Comparison of ENCODE assay signal across 25 cellular contexts in genomic region chr6:128648022-128648598, GRCh38.
"Had no signal": no experiment of that assay in that cellular context is flagged by ENCODE, and none has a peak within 500 bp of the region (broad histone marks: within the 10 kb centered on the region; RNA-seq: fewer than 3 reads in every experiment).

No MANE protein-coding gene starts in this region.

- H3K36me3 Mint-ChIP-seq: mesothelial cell of epicardium; naive thymus-derived CD8-positive, alpha-beta T cell; neural progenitor cell; stimulated activated naive B cell treated with anti-CD40 and anti-IgM and Interleukin-4, amounts not matched to agents 10 μg/mL and 1 μg/mL and 100 μg/mL, for 72 hours had no signal

- H3K27me3 ChIP-seq: breast epithelium, neural progenitor cell, sigmoid colon, testis, uterus had no signal

- ATAC-seq: activated T-cell treated with anti-CD3 and anti-CD28 coated beads, Interleukin-2, amount 50 U/mL, for 72 hours; left lobe of liver; naive thymus-derived CD8-positive, alpha-beta T cell; stimulated activated naive B cell treated with anti-CD40 and anti-IgM and Interleukin-4, amounts not matched to agents 10 μg/mL and 1 μg/mL and 100 μg/mL, for 72 hours; T-helper 17 cell had no signal

- H3K4me3 ChIP-seq: breast epithelium, coronary artery, neural progenitor cell, sigmoid colon, smooth muscle cell, testis, uterus had no signal

- H3K9ac ChIP-seq: neural progenitor cell had no signal

- DNase-seq: activated CD4-positive, alpha-beta memory T cell treated with anti-CD3 and anti-CD28 coated beads, Interleukin-2, amount 10 ng/mL, durations not matched to agents 7 days and 5 days; activated CD4-positive, alpha-beta T cell treated with anti-CD3 and anti-CD28 coated beads, Interleukin-2, amount 10 ng/mL, durations not matched to agents 24 days and 14 days; activated effector memory CD4-positive, alpha-beta T cell treated with anti-CD3 and anti-CD28 coated beads, Interleukin-2, amount 50 U/mL, for 16 hours; activated naive CD4-positive, alpha-beta T cell treated with anti-CD3 and anti-CD28 coated beads, Interleukin-2, amount 50 U/mL, for 16 hours; activated T-cell treated with anti-CD3 and anti-CD28 coated beads, Interleukin-2, amount 50 U/mL, for 72 hours; cerebellar nuclear complex; endodermal cell; kidney; mammary epithelial cell; naive thymus-derived CD8-positive, alpha-beta T cell; posterior cingulate gyrus; sigmoid colon; stimulated activated CD4-positive, alpha-beta T cell treated with anti-CD3 and anti-CD28 coated beads, Interleukin-15, amount 100 ng/mL, for 24 hours; stimulated activated naive B cell treated with anti-CD40 and anti-IgM and Interleukin-4, amounts not matched to agents 10 μg/mL and 1 μg/mL and 100 μg/mL, for 72 hours; T-helper 17 cell; testis; trophoblast cell; uterus had no signal

- H3K27ac ChIP-seq: breast epithelium, coronary artery, epithelial cell of prostate, neural progenitor cell, sigmoid colon, testis, uterus had no signal

- H3K9me3 ChIP-seq: breast epithelium, sigmoid colon, testis, uterus had no signal

- H3K4me2 ChIP-seq: neural progenitor cell, smooth muscle cell had no signal

- H3K9me3 Mint-ChIP-seq: endodermal cell, mesothelial cell of epicardium, neural progenitor cell had no signal

- H3K4me1 Mint-ChIP-seq: activated CD4-positive, alpha-beta memory T cell treated with anti-CD3 and anti-CD28 coated beads, Interleukin-2, amount 10 ng/mL, durations not matched to agents 7 days and 5 days; activated CD4-positive, alpha-beta T cell treated with anti-CD3 and anti-CD28 coated beads, Interleukin-2, amount 10 ng/mL, durations not matched to agents 24 days and 14 days; mesothelial cell of epicardium; naive thymus-derived CD8-positive, alpha-beta T cell; stimulated activated naive B cell treated with anti-CD40 and anti-IgM and Interleukin-4, amounts not matched to agents 10 μg/mL and 1 μg/mL and 100 μg/mL, for 72 hours had no signal

- H3K36me3 ChIP-seq: breast epithelium, neural progenitor cell, sigmoid colon, uterus had no signal

- H3K4me1 ChIP-seq: breast epithelium, neural progenitor cell, sigmoid colon, testis, uterus had no signal

- H3K4me3 Mint-ChIP-seq: activated CD4-positive, alpha-beta memory T cell treated with anti-CD3 and anti-CD28 coated beads, Interleukin-2, amount 10 ng/mL, durations not matched to agents 7 days and 5 days; activated CD4-positive, alpha-beta T cell treated with anti-CD3 and anti-CD28 coated beads, Interleukin-2, amount 10 ng/mL, durations not matched to agents 24 days and 14 days; activated T-cell treated with anti-CD3 and anti-CD28 coated beads, Interleukin-2, amount 50 U/mL, for 72 hours; endodermal cell; mesothelial cell of epicardium; naive thymus-derived CD8-positive, alpha-beta T cell; neural progenitor cell; stimulated activated naive B cell treated with anti-CD40 and anti-IgM and Interleukin-4, amounts not matched to agents 10 μg/mL and 1 μg/mL and 100 μg/mL, for 72 hours; T-helper 17 cell had no signal

- H2AFZ ChIP-seq: neural progenitor cell had no signal

- H3K27ac Mint-ChIP-seq: activated CD4-positive, alpha-beta memory T cell treated with anti-CD3 and anti-CD28 coated beads, Interleukin-2, amount 10 ng/mL, durations not matched to agents 7 days and 5 days; activated CD4-positive, alpha-beta T cell treated with anti-CD3 and anti-CD28 coated beads, Interleukin-2, amount 10 ng/mL, durations not matched to agents 24 days and 14 days; activated T-cell treated with anti-CD3 and anti-CD28 coated beads, Interleukin-2, amount 50 U/mL, for 72 hours; endodermal cell; mesothelial cell of epicardium; naive thymus-derived CD8-positive, alpha-beta T cell; neural progenitor cell; stimulated activated naive B cell treated with anti-CD40 and anti-IgM and Interleukin-4, amounts not matched to agents 10 μg/mL and 1 μg/mL and 100 μg/mL, for 72 hours; T-helper 17 cell had no signal

- H3K27me3 Mint-ChIP-seq: activated CD4-positive, alpha-beta memory T cell treated with anti-CD3 and anti-CD28 coated beads, Interleukin-2, amount 10 ng/mL, durations not matched to agents 7 days and 5 days; stimulated activated naive B cell treated with anti-CD40 and anti-IgM and Interleukin-4, amounts not matched to agents 10 μg/mL and 1 μg/mL and 100 μg/mL, for 72 hours had no signal
